11 cellular contexts compared by ENCODE assay signal in the genomic region with DNA sequence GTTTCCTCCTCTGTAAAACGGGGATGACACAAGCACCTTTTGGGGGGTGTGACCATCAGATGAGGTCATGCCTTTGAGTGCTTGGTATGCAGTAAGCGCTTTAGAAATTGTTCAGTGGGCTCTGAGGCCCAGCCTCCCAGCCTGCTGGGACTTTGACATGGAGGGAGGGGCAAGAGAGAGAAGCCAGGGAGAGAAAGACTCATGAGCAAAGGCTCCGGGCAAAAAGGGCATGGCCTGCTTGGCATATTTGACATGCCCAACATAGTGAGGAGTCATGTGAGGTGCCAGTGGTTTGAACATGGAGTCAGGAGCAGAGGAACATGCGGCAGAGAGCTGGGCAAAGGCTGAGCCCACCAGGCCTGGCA. TPM values are rescaled to one million over a fixed set of nuclear protein-coding genes. Genes with fewer than 3 reads are reported as not detected.
DNase-seq lines count a peak whose midpoint lies in the region; ATAC-seq and TF ChIP-seq lines count a peak whose summit lies in the region.
"Had no signal": no experiment of that assay in that cellular context is flagged by ENCODE, and none has a peak within 500 bp of the region (broad histone marks: within the 10 kb centered on the region; RNA-seq: fewer than 3 reads in every experiment).

No MANE protein-coding gene starts in this region.

- peaks cover 2% of the 10 kb centered on the region for H3K27me3 Mint-ChIP-seq in neural crest cell (ENCODE audit: low read depth)

- no peaks in the 10 kb centered on the region for H3K9me3 ChIP-seq in esophagus (ENCODE audit: control insufficient read depth in 2 of 2, insufficient read depth in 1 of 2, low read depth in 1 of 2, low read length in 1 of 2)
- H3K9me3 ChIP-seq: right lobe of liver had no signal

- peak overlapping the region; percentile 1 for H3K27ac Mint-ChIP-seq in neural crest cell (ENCODE audit: unreplicated experiment)

- 32 to 33% methylated on average over 4 of the region's 4 CpGs for WGBS in esophagus, 2 donors

- peak; percentile 47 for TF ChIP-seq CTCF in 22Rv1 (IDR thresholded peaks at IDR 0.05)
- TF ChIP-seq CTCF in neural crest cell (conservative IDR thresholded peaks at IDR 0.05) = no peak

- DNase-seq in M059J (ENCODE audit: low read depth) (peak; percentile 43), neural crest cell (ENCODE audit: low read depth, low spot score) (no peak), NCI-H69 (lab: John Stamatoyannopoulos, UW) (no peak)
- no peak for DNase-seq in effector CD4-positive, alpha-beta T cell
- DNase-seq: cortex of kidney had no signal

- no peak overlapping the region for H3K4me3 Mint-ChIP-seq in neural crest cell

- H3K4me3 ChIP-seq in esophagus (ENCODE audit: low read depth in 1 of 2, low read length in 2 of 2) = no peak overlapping the region
- H3K4me3 ChIP-seq: right lobe of liver had no signal

- H3K36me3 Mint-ChIP-seq in neural crest cell (ENCODE audit: low read depth) = no peaks in the 10 kb centered on the region

- peaks cover 17% of the 10 kb centered on the region for H3K4me1 Mint-ChIP-seq in neural crest cell

- H3K27me3 ChIP-seq in esophagus (ENCODE audit: control insufficient read depth in 1 of 2, insufficient read depth in 2 of 2, low read length in 2 of 2) = no peaks in the 10 kb centered on the region
- H3K27me3 ChIP-seq: right lobe of liver had no signal

- peaks cover 0 to 5% of the 10 kb centered on the region in 2 donors for H3K36me3 ChIP-seq in esophagus (ENCODE audit: control insufficient read depth in 2 of 2, insufficient read depth in 2 of 2, low read length in 1 of 2)
- H3K36me3 ChIP-seq: right lobe of liver had no signal

- H3K27ac ChIP-seq in 22Rv1 (no peak overlapping the region), esophagus (ENCODE audit: low read depth in 2 of 2, low read length in 1 of 2) (peak overlapping the region; percentile 12 to 93)
- H3K27ac ChIP-seq: HL-60 had no signal

- ATAC-seq in HG02885 (IDR thresholded peaks at IDR 0.05; ENCODE audit: poor library complexity, unreplicated experiment) (no peak), HG02678 (IDR thresholded peaks at IDR 0.05; ENCODE audit: unreplicated experiment) (no peak)

- peaks cover 2 to 31% of the 10 kb centered on the region in 2 donors for H3K4me1 ChIP-seq in esophagus (ENCODE audit: control insufficient read depth in 2 of 2, insufficient read depth in 2 of 2, low read length in 1 of 2)

- H3K9me3 Mint-ChIP-seq in neural crest cell = no peaks in the 10 kb centered on the region

RNA-seq across cellular contexts. Expression of a gene that starts 14.0 kb away (rescaled TPM):
- 2.6 and 3.5 TPM in 2 replicates for total RNA-seq in M059J (2014; rRNA removed; shearing (Covaris generic))
- 10 to 100 TPM; 28.3 to 39.0 TPM for polyA plus RNA-seq in esophagus
- 11.3 and 14.5 TPM in 2 replicates for total RNA-seq in neural crest cell
